In genomic region chr12:12333407-12333831, GRCh38 we compare ENCODE assay signal across 11 cellular contexts. TPM values are rescaled to one million over a fixed set of nuclear protein-coding genes. Genes with fewer than 3 reads are reported as not detected.
DNase-seq lines count a peak whose midpoint lies in the region; ATAC-seq and TF ChIP-seq lines count a peak whose summit lies in the region.
"Had no signal": no experiment of that assay in that cellular context is flagged by ENCODE, and none has a peak within 500 bp of the region (broad histone marks: within the 10 kb centered on the region; RNA-seq: fewer than 3 reads in every experiment).

No MANE protein-coding gene starts in this region.

- H3K27me3 ChIP-seq in breast epithelium (no peaks in the 10 kb centered on the region), left lung (no peaks in the 10 kb centered on the region)
- H3K27me3 ChIP-seq: adrenal gland had no signal

- H3K4me1 ChIP-seq in breast epithelium (no peaks in the 10 kb centered on the region), left lung (peaks cover 10 to 53% of the 10 kb centered on the region in 2 donors)

- H3K4me1 Mint-ChIP-seq in MCF 10A (ENCODE audit: insufficient read depth, unreplicated experiment) = peaks cover 29% of the 10 kb centered on the region
- H3K4me1 Mint-ChIP-seq in activated T-helper 17 cell treated with anti-CD3 and anti-CD28 coated beads, Interleukin-2, amount 50 U/mL, for 72 hours = peaks cover 13% of the 10 kb centered on the region

- no peak overlapping the region for H3K27ac ChIP-seq in breast epithelium
- H3K27ac ChIP-seq in left lung = peak overlapping the region in 1 of 2 donors; percentile 3
- H3K27ac ChIP-seq: adrenal gland had no signal

- H3K36me3 ChIP-seq in breast epithelium (no peaks in the 10 kb centered on the region), left lung (peaks cover 0 to 18% of the 10 kb centered on the region in 2 donors)
- H3K36me3 ChIP-seq: adrenal gland had no signal

- no peak for TF ChIP-seq CTCF in MCF 10A (IDR thresholded peaks at IDR 0.05; ENCODE audit: unreplicated experiment)
- no peak for TF ChIP-seq CTCF in breast epithelium (IDR thresholded peaks at IDR 0.05)
- TF ChIP-seq CTCF in left lung (IDR thresholded peaks at IDR 0.05) = no peak

- H3K9me3 Mint-ChIP-seq in MCF 10A (ENCODE audit: unreplicated experiment) = no peaks in the 10 kb centered on the region
- no peaks in the 10 kb centered on the region for H3K9me3 Mint-ChIP-seq in activated T-helper 17 cell treated with anti-CD3 and anti-CD28 coated beads, Interleukin-2, amount 50 U/mL, for 72 hours
- H3K9me3 Mint-ChIP-seq: activated CD4-positive, alpha-beta T cell treated with anti-CD3 and anti-CD28 coated beads, Interleukin-2, amount 10 ng/mL, durations not matched to agents 24 days and 14 days; natural killer cell treated with Interleukin-12 subunit alpha and Interleukin-12 subunit beta and Interleukin-15 and Interleukin-18, amount 100 ng/mL, for 72 hours had no signal

- no peak overlapping the region for H3K4me3 ChIP-seq in breast epithelium
- no peak overlapping the region for H3K4me3 ChIP-seq in left lung
- H3K4me3 ChIP-seq: adrenal gland had no signal

- intact Hi-C loops in MCF 10A (cut with micrococcal nuclease) (no loop called here), breast epithelium (cut with DNase I; ENCODE audit: low total_unique reads) (no loop called here), left lung (cut with DNase I) (no loop called here)

- CTCF ChIA-PET in MCF 10A (lab: Yijun Ruan, JAX) = interaction anchor here (0.6 to 3.3 kb wide), 15 partner anchors 9 to 753 kb away, joined by 3 to 12 read pairs (median 3); no protein-coding TSS in a partner anchor

- POLR2A ChIA-PET in MCF 10A (lab: Yijun Ruan, JAX) = interaction anchor here (1.2 kb wide), 1 partner anchor 25 kb away, joined by 7 read pairs; no protein-coding TSS in a partner anchor

- no peak for TF ChIP-seq POLR2A in breast epithelium (IDR thresholded peaks at IDR 0.05)

- DNase-seq in MCF 10A (ENCODE audit: unreplicated experiment) (no peak), breast epithelium (ENCODE audit: low spot score in 2 of 2) (no peak), left lung (peak in 1 of 2 donors; percentile 45), amniotic stem cell (lab: John Stamatoyannopoulos, UW) (no peak), C1 segment of cervical spinal cord (lab: John Stamatoyannopoulos, UW) (no peak)
- DNase-seq: activated CD4-positive, alpha-beta T cell treated with anti-CD3 and anti-CD28 coated beads, Interleukin-2, amount 10 ng/mL, durations not matched to agents 24 days and 14 days had no signal

- no peak overlapping the region for H3K4me3 Mint-ChIP-seq in MCF 10A (ENCODE audit: unreplicated experiment)
- H3K4me3 Mint-ChIP-seq in activated T-helper 17 cell treated with anti-CD3 and anti-CD28 coated beads, Interleukin-2, amount 50 U/mL, for 72 hours = no peak overlapping the region
- H3K4me3 Mint-ChIP-seq: activated CD4-positive, alpha-beta T cell treated with anti-CD3 and anti-CD28 coated beads, Interleukin-2, amount 10 ng/mL, durations not matched to agents 24 days and 14 days; natural killer cell treated with Interleukin-12 subunit alpha and Interleukin-12 subunit beta and Interleukin-15 and Interleukin-18, amount 100 ng/mL, for 72 hours had no signal

- no TSS peak for BruUV-seq in MCF 10A (replicated peaks; lab: Mats Ljungman, UMichigan)

- H3K27me3 Mint-ChIP-seq in MCF 10A (ENCODE audit: insufficient read depth, unreplicated experiment) = no peaks in the 10 kb centered on the region
- no peaks in the 10 kb centered on the region for H3K27me3 Mint-ChIP-seq in activated T-helper 17 cell treated with anti-CD3 and anti-CD28 coated beads, Interleukin-2, amount 50 U/mL, for 72 hours

- no peak for ATAC-seq in activated T-helper 17 cell treated with anti-CD3 and anti-CD28 coated beads, Interleukin-2, amount 50 U/mL, for 72 hours (replicated peaks)
- ATAC-seq in left lung (peak; percentile 41), HG02973 (IDR thresholded peaks at IDR 0.05; ENCODE audit: unreplicated experiment) (no peak), GM21360 (IDR thresholded peaks at IDR 0.05; ENCODE audit: unreplicated experiment) (no peak)
- ATAC-seq: natural killer cell treated with Interleukin-12 subunit alpha and Interleukin-12 subunit beta and Interleukin-15 and Interleukin-18, amount 100 ng/mL, for 72 hours had no signal

- peak overlapping the region; percentile 84 for H3K27ac Mint-ChIP-seq in MCF 10A (ENCODE audit: low read depth, unreplicated experiment)
- peak overlapping the region; percentile 46 for H3K27ac Mint-ChIP-seq in activated T-helper 17 cell treated with anti-CD3 and anti-CD28 coated beads, Interleukin-2, amount 50 U/mL, for 72 hours
- H3K27ac Mint-ChIP-seq: activated CD4-positive, alpha-beta T cell treated with anti-CD3 and anti-CD28 coated beads, Interleukin-2, amount 10 ng/mL, durations not matched to agents 24 days and 14 days; natural killer cell treated with Interleukin-12 subunit alpha and Interleukin-12 subunit beta and Interleukin-15 and Interleukin-18, amount 100 ng/mL, for 72 hours had no signal

- peaks cover 19% of the 10 kb centered on the region for H3K36me3 Mint-ChIP-seq in MCF 10A (ENCODE audit: insufficient read depth, unreplicated experiment)
- H3K36me3 Mint-ChIP-seq in activated T-helper 17 cell treated with anti-CD3 and anti-CD28 coated beads, Interleukin-2, amount 50 U/mL, for 72 hours (ENCODE audit: low read depth) = no peaks in the 10 kb centered on the region
- H3K36me3 Mint-ChIP-seq: natural killer cell treated with Interleukin-12 subunit alpha and Interleukin-12 subunit beta and Interleukin-15 and Interleukin-18, amount 100 ng/mL, for 72 hours had no signal

- no peaks in the 10 kb centered on the region for H3K9me3 ChIP-seq in breast epithelium
- no peaks in the 10 kb centered on the region for H3K9me3 ChIP-seq in left lung
- H3K9me3 ChIP-seq: adrenal gland had no signal

RNA-seq across cellular contexts. Expression of gene MANSC1, which starts 16.6 kb away (rescaled TPM):
- total RNA-seq in MCF 10A (2022) (9.9 and 10.1 TPM in 2 replicates), breast epithelium (10 to 100 TPM; 16.3 to 24.9 (median 18.7) TPM), left lung (10 to 100 TPM; 24.7 to 30.1 TPM)
- total RNA-seq in activated T-helper 17 cell treated with anti-CD3 and anti-CD28 coated beads, Interleukin-2, amount 50 U/mL, for 72 hours = under 1 TPM; 0.63 to 0.74 TPM

RNA-seq across cellular contexts. Expression of gene BORCS5, which starts 23.5 kb away (rescaled TPM):
- total RNA-seq in MCF 10A (2022) = 11.0 and 15.3 TPM in 2 replicates
- total RNA-seq in breast epithelium = 10 to 100 TPM; 13.5 to 20.3 (median 17.4) TPM
- total RNA-seq in activated T-helper 17 cell treated with anti-CD3 and anti-CD28 coated beads, Interleukin-2, amount 50 U/mL, for 72 hours = 10 to 100 TPM; 26.1 to 43.8 TPM
- 10 to 100 TPM in 1 of 2 donors, 1 to 10 TPM in 1; 9.0 to 13.5 TPM for total RNA-seq in left lung
